Comparison of ENCODE assay signal across 29 cellular contexts in the genomic region with DNA sequence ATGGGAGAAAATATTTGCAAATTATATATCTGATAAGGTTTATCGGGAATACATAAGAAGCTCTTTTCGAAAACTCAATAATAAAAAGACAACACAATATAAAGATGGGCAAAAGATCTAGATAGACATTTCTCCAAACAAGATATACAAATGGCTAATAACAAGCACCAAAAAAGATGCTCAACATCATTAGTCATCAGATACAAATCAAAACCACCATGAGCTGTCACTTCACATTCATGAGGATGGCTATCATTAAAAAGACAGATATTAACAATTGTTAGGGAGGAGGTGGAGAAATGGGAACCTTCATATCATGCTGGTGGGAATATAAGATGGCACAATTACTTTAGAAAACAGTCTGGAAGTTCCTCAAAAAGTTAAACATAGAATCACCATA.
"Had no signal": no experiment of that assay in that cellular context is flagged by ENCODE, and none has a peak within 500 bp of the region (broad histone marks: within the 10 kb centered on the region; RNA-seq: fewer than 3 reads in every experiment).

No MANE protein-coding gene starts in this region.

- H3K27ac ChIP-seq: ascending aorta, breast epithelium, cardiac muscle cell, colonic mucosa, gastrocnemius medialis, heart left ventricle had no signal

- H3K9me3 ChIP-seq: adrenal gland, ascending aorta, breast epithelium, colonic mucosa, gastrocnemius medialis, heart left ventricle had no signal

- H3K4me1 ChIP-seq: colonic mucosa had no signal

- DNase-seq: activated CD4-positive, alpha-beta memory T cell treated with anti-CD3 and anti-CD28 coated beads, Interleukin-2, amount 10 ng/mL, durations not matched to agents 7 days and 5 days; activated CD4-positive, alpha-beta T cell treated with anti-CD3 and anti-CD28 coated beads for 36 hours; activated CD4-positive, alpha-beta T cell treated with anti-CD3 and anti-CD28 coated beads, Interleukin-2, amount 10 ng/mL, durations not matched to agents 24 days and 14 days; activated CD4-positive, alpha-beta T cell treated with anti-CD3 and anti-CD28 coated beads, Interleukin-2, amount 50 U/mL, for 4 hours; activated CD4-positive, CD25-positive, alpha-beta regulatory T cell; activated CD4-positive, CD25-positive, alpha-beta regulatory T cell treated with anti-CD3 and anti-CD28 coated beads, Interleukin-2, amount 50 U/mL, for 72 hours; activated CD8-positive, alpha-beta memory T cell treated with anti-CD3 and anti-CD28 coated beads, Interleukin-2, amount 50 U/mL, for 48 hours; activated effector memory CD4-positive, alpha-beta T cell treated with anti-CD3 and anti-CD28 coated beads, Interleukin-2, amount 50 U/mL, for 16 hours; activated naive CD4-positive, alpha-beta T cell treated with anti-CD3 and anti-CD28 coated beads for 36 hours; activated naive CD8-positive, alpha-beta T cell treated with anti-CD3 and anti-CD28 coated beads for 36 hours; activated naive CD8-positive, alpha-beta T cell treated with anti-CD3 and anti-CD28 coated beads, Interleukin-2, amount 50 U/mL, for 24 hours; activated T-cell treated with anti-CD3 and anti-CD28 coated beads for 4 hours; activated T-cell treated with anti-CD3 and anti-CD28 coated beads, Interleukin-2, amount 50 U/mL, for 48 hours; adrenal gland; amygdala; central memory CD4-positive, alpha-beta T cell; cerebellar nuclear complex; colonic mucosa; effector CD8-positive, alpha-beta T cell; gastrocnemius medialis; glutamatergic neuron; heart left ventricle; hypothalamus; T-helper 2 cell had no signal

- FAIRE-seq: endometrium had no signal

- H3K36me3 ChIP-seq: adrenal gland, ascending aorta, breast epithelium, cardiac muscle cell, colonic mucosa, gastrocnemius medialis, heart left ventricle had no signal

- H3K4me3 ChIP-seq: adrenal gland, ascending aorta, breast epithelium, cardiac muscle cell, colonic mucosa, gastrocnemius medialis, heart left ventricle had no signal

- ATAC-seq: activated CD4-positive, alpha-beta T cell treated with anti-CD3 and anti-CD28 coated beads for 36 hours; activated naive CD8-positive, alpha-beta T cell treated with anti-CD3 and anti-CD28 coated beads, Interleukin-2, amount 50 U/mL, for 24 hours; esophagus mucosa; gastrocnemius medialis; heart left ventricle had no signal

- H3K27me3 ChIP-seq: adrenal gland, ascending aorta, breast epithelium, cardiac muscle cell, colonic mucosa, gastrocnemius medialis, heart left ventricle had no signal
